Comparison of ENCODE assay signal across 16 cellular contexts in genomic region chr16:11738742-11739544, GRCh38. TPM values are rescaled to one million over a fixed set of nuclear protein-coding genes. Genes with fewer than 3 reads are reported as not detected.
A peak's percentile ranks its signal among the peaks of the same experiment; 100 is the strongest.
DNase-seq lines count a peak whose midpoint lies in the region; ATAC-seq, FAIRE-seq and TF ChIP-seq lines count a peak whose summit lies in the region.
"Had no signal": no experiment of that assay in that cellular context is flagged by ENCODE, and none has a peak within 500 bp of the region (broad histone marks: within the 10 kb centered on the region; RNA-seq: fewer than 3 reads in every experiment).

No MANE protein-coding gene starts in this region.

- no peak for ATAC-seq in A549
- ATAC-seq: esophagus mucosa had no signal

- no peak overlapping the region for H2AFZ ChIP-seq in OCI-LY7 (ENCODE audit: low read length)
- H2AFZ ChIP-seq: GM23248 had no signal

- H3K4me1 ChIP-seq in A549 (peaks cover 32% of the 10 kb centered on the region), OCI-LY7 (ENCODE audit: insufficient read depth, low read length, poor library complexity, severe bottlenecking) (peaks cover 79% of the 10 kb centered on the region)
- H3K4me1 ChIP-seq: BE2C had no signal

- POLR2A ChIA-PET in A549 (lab: Yijun Ruan, JAX), result no interaction called here
- POLR2A ChIA-PET in OCI-LY7 (lab: Charles Lee), result interaction anchor here (0.6 to 1.6 kb wide), 5 partner anchors 12 to 889 kb away, joined by 3 to 7 read pairs (median 3); no protein-coding TSS in a partner anchor

- TF ChIP-seq EP300 in A549 (IDR thresholded peaks at IDR 0.05), result no peak

- peaks cover 58% of the 10 kb centered on the region for H3K36me3 ChIP-seq in OCI-LY7 (ENCODE audit: insufficient read depth, low read length)
- H3K36me3 ChIP-seq: prostate gland had no signal

- DNase-seq in A549 (ENCODE audit: low read depth in 1 of 2, low spot score in 1 of 2) (no peak), OCI-LY7 (ENCODE audit: low spot score) (no peak), endothelial cell (ENCODE audit: low spot score) (no peak), HFFc6 (no peak), KBM-7 (no peak), H4 (ENCODE audit: low spot score) (no peak)
- DNase-seq in NK-92 treated with Interleukin-12 subunit alpha and Interleukin-12 subunit beta, amount 100 ng/mL, for 24 hours (lab: John Stamatoyannopoulos, UW), result no peak
- DNase-seq: BE2C; GF-D8; GM23248; hippocampal formation; NCI-H1436; stimulated activated naive CD4-positive, alpha-beta T cell treated with Interleukin-2 at 50 U/mL for 16 hours had no signal

- H3K9me3 Mint-ChIP-seq in endothelial cell (ENCODE audit: unreplicated experiment) (no peaks in the 10 kb centered on the region), HFFc6 (no peaks in the 10 kb centered on the region)

- H3K9me2 ChIP-seq in OCI-LY7 (ENCODE audit: insufficient read depth, low read length), result no peaks in the 10 kb centered on the region

- no TSS peak for BruUV-seq in OCI-LY7 (replicated peaks; lab: Mats Ljungman, UMichigan)

- peaks cover 6% of the 10 kb centered on the region for H3K27me3 Mint-ChIP-seq in endothelial cell (ENCODE audit: unreplicated experiment)
- 0 out of 2 replicates have a peak, but pooled peaks cover 2% of the 10 kb centered on the region for H3K27me3 Mint-ChIP-seq in HFFc6 (ENCODE audit: insufficient read depth)

- TF ChIP-seq POLR2A in A549 (IDR thresholded peaks at IDR 0.05; ENCODE audit: low read length), result no peak

- no peak overlapping the region for H3K27ac ChIP-seq in A549
- H3K27ac ChIP-seq in OCI-LY7 (ENCODE audit: low read depth, low read length, poor library complexity, severe bottlenecking), result peak overlapping the region; percentile 20
- H3K27ac ChIP-seq: GM23248, prostate gland had no signal

- H3K36me3 Mint-ChIP-seq in endothelial cell (ENCODE audit: low read depth, unreplicated experiment) (peaks cover 9% of the 10 kb centered on the region), HFFc6 (ENCODE audit: low read depth) (peaks cover 45% of the 10 kb centered on the region)

- H3K27ac Mint-ChIP-seq in endothelial cell (ENCODE audit: unreplicated experiment) (no peak overlapping the region), HFFc6 (no peak overlapping the region)

- H3K4me2 ChIP-seq in A549 (no peak overlapping the region), OCI-LY7 (ENCODE audit: low read length) (peak overlapping the region; percentile 95)

- WGBS in A549 (ENCODE audit: missing lambda C conversion rate), result 91% methylated on average over 15 of the region's 15 CpGs

- in situ Hi-C loops in KBM-7 (cut with MboI; ENCODE audit: low pct_unique_long_range_greater_than_20kb, low sequenced_read_pairs), result no loop called here

- H3K4me3 ChIP-seq in A549 (no peak overlapping the region), GM08714 (ENCODE audit: low read length) (peak overlapping the region; percentile 97; the same call in 1 of the 2 replicates), OCI-LY7 (ENCODE audit: low read depth, low read length, poor library complexity, severe bottlenecking) (peak overlapping the region; percentile 97)
- H3K4me3 ChIP-seq: GM23248, prostate gland had no signal

- H3K4me1 Mint-ChIP-seq in endothelial cell (ENCODE audit: unreplicated experiment) (peaks cover 36% of the 10 kb centered on the region), HFFc6 (ENCODE audit: low read depth) (peaks cover 58% of the 10 kb centered on the region)

- H3K4me3 Mint-ChIP-seq in endothelial cell (ENCODE audit: unreplicated experiment) (peak overlapping the region; percentile 35), HFFc6 (no peak overlapping the region)

- peaks cover 64% of the 10 kb centered on the region for H3K79me2 ChIP-seq in OCI-LY7 (ENCODE audit: insufficient read depth, low read depth, low read length)

- H4K20me1 ChIP-seq in OCI-LY7 (ENCODE audit: insufficient read depth, low read length), result peaks cover 16% of the 10 kb centered on the region; the same call in 1 of the 2 replicates

- CTCF ChIA-PET in A549 (lab: Yijun Ruan, JAX) (interaction anchor here (3.6 kb wide), 1 partner anchor 24 kb away, joined by 16 read pairs; no protein-coding TSS in a partner anchor), OCI-LY7 (lab: Charles Lee; ENCODE audit: unreplicated experiment) (no interaction called here)

- H3K9me3 ChIP-seq in A549 (no peaks in the 10 kb centered on the region), OCI-LY7 (ENCODE audit: low read length) (no peaks in the 10 kb centered on the region)
- H3K9me3 ChIP-seq: BE2C, prostate gland had no signal

- TF ChIP-seq CTCF in A549 (IDR thresholded peaks at IDR 0.05) (no peak), OCI-LY7 (conservative IDR thresholded peaks at IDR 0.05; ENCODE audit: low read length) (no peak), endothelial cell (IDR thresholded peaks at IDR 0.05; ENCODE audit: unreplicated experiment) (no peak), HFFc6 (IDR thresholded peaks at IDR 0.05) (no peak)

- TF ChIP-seq RAD21 in A549 (conservative IDR thresholded peaks at IDR 0.05 in 1 of 2, IDR thresholded peaks at IDR 0.05 in 1 of 2), result no peak

- no peak for FAIRE-seq in A549 (lab: Jason Lieb, UNC)

- intact Hi-C loops in OCI-LY7 (cut with micrococcal nuclease; ENCODE audit: unreplicated experiment), result no loop called here

TF ChIP-seq in A549, 52 proteins besides CTCF, POLR2A, EP300 and RAD21:
- TF ChIP-seq HEYL (CRISPR knock-in tag; IDR thresholded peaks at IDR 0.05) (no peak), MAFK (IDR thresholded peaks at IDR 0.05; ENCODE audit: partially characterized antibody) (peak; percentile 83)

RNA-seq across cellular contexts. Expression of gene TXNDC11, which starts 3.7 kb away (rescaled TPM):
- polyA plus RNA-seq in A549 (2011; rRNA removed) (42.4 and 45.1 TPM in 2 replicates), A549 (2017; fragmentation: RNase III; extraction: RNeasy Plus Mini Kit Qiagen cat#74134 plus additional on column Dnase treatment) (22.7 to 26.3 TPM (median 24.1 TPM) in 3 replicates)
- 39.8 and 46.9 TPM in 2 replicates for polyA plus RNA-seq in A549 (2012; cell fraction: cytosol; rRNA removed)
- 39.6 and 47.5 TPM in 2 replicates for polyA plus RNA-seq in A549 (2012; cell fraction: nucleus; rRNA removed)
- polyA minus RNA-seq in A549 (2011; rRNA and poly(A)+ RNA removed), result 28.4 and 40.2 TPM in 2 replicates
- 79.8 and 96.0 TPM in 2 replicates for total RNA-seq in OCI-LY7 (2014; rRNA removed; shearing (Covaris generic))
- total RNA-seq in OCI-LY7 (2022) (88.6 and 96.7 TPM in 2 replicates), endothelial cell (ENCODE audit: unreplicated experiment) (19.6 TPM)
- 10 to 100 TPM; 38.8 to 49.0 (median 44.4) TPM for total RNA-seq in HFFc6 (2021; fragmentation: NEBNext Ultra II Directional; extraction: Animal tissue kit (Norgen Biotek cat#: 25700))
- total RNA-seq in H4 (2014; rRNA removed; shearing (Covaris generic)), result 23.7 and 24.4 TPM in 2 replicates

RNA-seq across cellular contexts. Expression of gene ZC3H7A, which starts 58.1 kb away (rescaled TPM):
- polyA plus RNA-seq in A549 (2011; rRNA removed) (41.5 and 55.1 TPM in 2 replicates), A549 (2017; fragmentation: RNase III; extraction: RNeasy Plus Mini Kit Qiagen cat#74134 plus additional on column Dnase treatment) (33.8 to 39.1 TPM (median 36.8 TPM) in 3 replicates)
- polyA plus RNA-seq in A549 (2012; cell fraction: cytosol; rRNA removed), result 23.6 and 25.7 TPM in 2 replicates
- polyA plus RNA-seq in A549 (2012; cell fraction: nucleus; rRNA removed), result 15.1 and 25.0 TPM in 2 replicates
- 18.5 and 23.6 TPM in 2 replicates for polyA minus RNA-seq in A549 (2011; rRNA and poly(A)+ RNA removed)
- 28.6 and 32.1 TPM in 2 replicates for total RNA-seq in OCI-LY7 (2014; rRNA removed; shearing (Covaris generic))
- total RNA-seq in OCI-LY7 (2022) (68.6 and 89.0 TPM in 2 replicates), endothelial cell (ENCODE audit: unreplicated experiment) (84.7 TPM)
- total RNA-seq in HFFc6 (2021; fragmentation: NEBNext Ultra II Directional; extraction: Animal tissue kit (Norgen Biotek cat#: 25700)), result 10 to 100 TPM; 56.5 to 73.0 (median 63.5) TPM
- 16.7 and 19.4 TPM in 2 replicates for total RNA-seq in H4 (2014; rRNA removed; shearing (Covaris generic))
